In the genomic region with DNA sequence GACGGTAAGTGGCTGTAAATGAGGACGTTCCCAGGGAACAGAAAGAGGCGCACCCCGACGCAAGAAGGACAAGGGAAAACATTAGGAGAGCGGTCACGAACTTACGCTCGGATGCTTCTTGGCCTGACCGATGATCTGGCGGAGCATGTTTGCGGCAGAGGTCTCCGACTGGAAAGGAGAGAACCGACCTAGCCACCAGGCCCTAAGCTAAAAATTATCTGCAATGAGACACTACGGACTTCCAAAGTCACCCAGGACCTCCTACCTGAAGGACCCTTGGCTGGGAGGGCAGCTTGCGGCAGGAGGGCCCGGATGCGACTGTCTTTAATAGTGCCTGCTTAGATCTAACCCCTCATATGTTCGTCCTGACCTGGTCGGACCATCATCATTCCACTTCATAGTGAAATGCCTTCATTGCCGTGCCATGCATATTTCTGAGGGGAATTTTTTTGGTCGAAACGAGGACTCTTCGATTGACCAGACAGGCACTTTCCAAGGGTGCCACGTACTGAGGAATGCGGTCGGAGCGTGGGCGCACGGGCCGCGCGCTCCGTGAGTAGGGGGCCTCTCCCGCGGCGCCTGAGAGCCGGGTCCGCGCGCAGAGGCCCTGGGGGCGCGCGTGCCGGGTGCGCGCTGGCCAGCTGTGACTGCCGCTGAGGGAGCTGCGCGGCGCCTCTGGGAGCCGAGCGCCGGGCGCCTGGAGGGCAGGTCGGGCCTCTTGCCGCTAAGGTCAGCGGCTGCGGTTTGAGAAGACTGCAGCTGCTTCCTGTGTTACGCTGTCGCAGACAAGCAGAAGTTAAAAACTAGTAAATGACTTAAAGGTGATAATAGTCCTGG, we compare ENCODE assay signal across 1 cellular context.
TF ChIP-seq lines count a peak whose summit lies in the region.

No MANE protein-coding gene starts in this region.

TF ChIP-seq in HEK293, 187 proteins besides CTCF, POLR2A, EP300 and RAD21 (continued from another document and continues in another):
- TF ChIP-seq GLIS1 (tag by site-specific recombination; IDR thresholded peaks at IDR 0.05), result peak; percentile 87
- TF ChIP-seq ZEB2 (tag by site-specific recombination; IDR thresholded peaks at IDR 0.05), result no peak
- no peak for TF ChIP-seq PRDM1 (tag by site-specific recombination; IDR thresholded peaks at IDR 0.05)
- TF ChIP-seq ZNF768 (tag by site-specific recombination; IDR thresholded peaks at IDR 0.05), result no peak
- TF ChIP-seq, protein P1, sequence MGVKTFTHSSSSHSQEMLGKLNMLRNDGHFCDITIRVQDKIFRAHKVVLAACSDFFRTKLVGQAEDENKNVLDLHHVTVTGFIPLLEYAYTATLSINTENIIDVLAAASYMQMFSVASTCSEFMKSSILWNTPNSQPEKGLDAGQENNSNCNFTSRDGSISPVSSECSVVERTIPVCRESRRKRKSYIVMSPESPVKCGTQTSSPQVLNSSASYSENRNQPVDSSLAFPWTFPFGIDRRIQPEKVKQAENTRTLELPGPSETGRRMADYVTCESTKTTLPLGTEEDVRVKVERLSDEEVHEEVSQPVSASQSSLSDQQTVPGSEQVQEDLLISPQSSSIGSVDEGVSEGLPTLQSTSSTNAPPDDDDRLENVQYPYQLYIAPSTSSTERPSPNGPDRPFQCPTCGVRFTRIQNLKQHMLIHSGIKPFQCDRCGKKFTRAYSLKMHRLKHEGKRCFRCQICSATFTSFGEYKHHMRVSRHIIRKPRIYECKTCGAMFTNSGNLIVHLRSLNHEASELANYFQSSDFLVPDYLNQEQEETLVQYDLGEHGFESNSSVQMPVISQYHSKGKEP (tag by site-specific recombination; IDR thresholded peaks at IDR 0.05), result no peak
- TF ChIP-seq ZFP41 (tag by site-specific recombination; IDR thresholded peaks at IDR 0.05; ENCODE audit: borderline replicate concordance), result no peak
- no peak; the same call in 1 of the 2 replicates for TF ChIP-seq HOXD13 (CRISPR knock-in tag; IDR thresholded peaks at IDR 0.05; ENCODE audit: borderline replicate concordance)
- TF ChIP-seq ZNF473 (tag by site-specific recombination; IDR thresholded peaks at IDR 0.05), result no peak
- TF ChIP-seq ZNF433 (tag by site-specific recombination; IDR thresholded peaks at IDR 0.05; ENCODE audit: low read depth), result no peak
- TF ChIP-seq SP7 (tag by site-specific recombination; IDR thresholded peaks at IDR 0.05), result peak; percentile 70; the same call in 1 of the 2 replicates
- TF ChIP-seq ZNF140 (tag by site-specific recombination; IDR thresholded peaks at IDR 0.05), result no peak
- no peak for TF ChIP-seq ZNF155 (tag by site-specific recombination; IDR thresholded peaks at IDR 0.05)
- TF ChIP-seq, protein P2, sequence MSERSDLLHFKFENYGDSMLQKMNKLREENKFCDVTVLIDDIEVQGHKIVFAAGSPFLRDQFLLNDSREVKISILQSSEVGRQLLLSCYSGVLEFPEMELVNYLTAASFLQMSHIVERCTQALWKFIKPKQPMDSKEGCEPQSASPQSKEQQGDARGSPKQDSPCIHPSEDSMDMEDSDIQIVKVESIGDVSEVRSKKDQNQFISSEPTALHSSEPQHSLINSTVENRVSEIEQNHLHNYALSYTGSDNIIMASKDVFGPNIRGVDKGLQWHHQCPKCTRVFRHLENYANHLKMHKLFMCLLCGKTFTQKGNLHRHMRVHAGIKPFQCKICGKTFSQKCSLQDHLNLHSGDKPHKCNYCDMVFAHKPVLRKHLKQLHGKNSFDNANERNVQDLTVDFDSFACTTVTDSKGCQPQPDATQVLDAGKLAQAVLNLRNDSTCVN (tag by site-specific recombination; optimal IDR thresholded peaks at IDR 0.05), result peak; percentile 89
- no peak for TF ChIP-seq OVOL3 (tag by site-specific recombination; IDR thresholded peaks at IDR 0.05)
- TF ChIP-seq GLI4 (tag by site-specific recombination; IDR thresholded peaks at IDR 0.05), result no peak
- no peak for TF ChIP-seq ZNF610 (tag by site-specific recombination; IDR thresholded peaks at IDR 0.05; ENCODE audit: borderline replicate concordance)
- no peak for TF ChIP-seq ZNF785 (tag by site-specific recombination; IDR thresholded peaks at IDR 0.05)
- TF ChIP-seq ZNF76 (tag by site-specific recombination; IDR thresholded peaks at IDR 0.05; ENCODE audit: borderline replicate concordance, low read depth), result no peak; the same call in 1 of the 2 replicates
- peak; percentile 46 for TF ChIP-seq SP2 (tag by site-specific recombination; IDR thresholded peaks at IDR 0.05)
- no peak for TF ChIP-seq ZNF677 (tag by site-specific recombination; IDR thresholded peaks at IDR 0.05)
- TF ChIP-seq ZNF174 (tag by site-specific recombination; IDR thresholded peaks at IDR 0.05), result no peak
- no peak for TF ChIP-seq ZNF624 (tag by site-specific recombination; IDR thresholded peaks at IDR 0.05)
- TF ChIP-seq ZNF239 (tag by site-specific recombination; IDR thresholded peaks at IDR 0.05), result no peak
- no peak for TF ChIP-seq ZNF670 (tag by site-specific recombination; IDR thresholded peaks at IDR 0.05; ENCODE audit: low read depth)
- no peak for TF ChIP-seq KLF7 (tag by site-specific recombination; IDR thresholded peaks at IDR 0.05; ENCODE audit: borderline replicate concordance)
- TF ChIP-seq, protein P3, sequence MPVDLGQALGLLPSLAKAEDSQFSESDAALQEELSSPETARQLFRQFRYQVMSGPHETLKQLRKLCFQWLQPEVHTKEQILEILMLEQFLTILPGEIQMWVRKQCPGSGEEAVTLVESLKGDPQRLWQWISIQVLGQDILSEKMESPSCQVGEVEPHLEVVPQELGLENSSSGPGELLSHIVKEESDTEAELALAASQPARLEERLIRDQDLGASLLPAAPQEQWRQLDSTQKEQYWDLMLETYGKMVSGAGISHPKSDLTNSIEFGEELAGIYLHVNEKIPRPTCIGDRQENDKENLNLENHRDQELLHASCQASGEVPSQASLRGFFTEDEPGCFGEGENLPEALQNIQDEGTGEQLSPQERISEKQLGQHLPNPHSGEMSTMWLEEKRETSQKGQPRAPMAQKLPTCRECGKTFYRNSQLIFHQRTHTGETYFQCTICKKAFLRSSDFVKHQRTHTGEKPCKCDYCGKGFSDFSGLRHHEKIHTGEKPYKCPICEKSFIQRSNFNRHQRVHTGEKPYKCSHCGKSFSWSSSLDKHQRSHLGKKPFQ (tag by site-specific recombination; IDR thresholded peaks at IDR 0.05), result no peak
- TF ChIP-seq BCL11B (tag by site-specific recombination; IDR thresholded peaks at IDR 0.05; ENCODE audit: low read depth), result no peak
- peak; percentile 88; the same call in 1 of the 2 replicates for TF ChIP-seq TRIM28 (IDR thresholded peaks at IDR 0.05; ENCODE audit: borderline replicate concordance, low read length)
- TF ChIP-seq, protein P4, sequence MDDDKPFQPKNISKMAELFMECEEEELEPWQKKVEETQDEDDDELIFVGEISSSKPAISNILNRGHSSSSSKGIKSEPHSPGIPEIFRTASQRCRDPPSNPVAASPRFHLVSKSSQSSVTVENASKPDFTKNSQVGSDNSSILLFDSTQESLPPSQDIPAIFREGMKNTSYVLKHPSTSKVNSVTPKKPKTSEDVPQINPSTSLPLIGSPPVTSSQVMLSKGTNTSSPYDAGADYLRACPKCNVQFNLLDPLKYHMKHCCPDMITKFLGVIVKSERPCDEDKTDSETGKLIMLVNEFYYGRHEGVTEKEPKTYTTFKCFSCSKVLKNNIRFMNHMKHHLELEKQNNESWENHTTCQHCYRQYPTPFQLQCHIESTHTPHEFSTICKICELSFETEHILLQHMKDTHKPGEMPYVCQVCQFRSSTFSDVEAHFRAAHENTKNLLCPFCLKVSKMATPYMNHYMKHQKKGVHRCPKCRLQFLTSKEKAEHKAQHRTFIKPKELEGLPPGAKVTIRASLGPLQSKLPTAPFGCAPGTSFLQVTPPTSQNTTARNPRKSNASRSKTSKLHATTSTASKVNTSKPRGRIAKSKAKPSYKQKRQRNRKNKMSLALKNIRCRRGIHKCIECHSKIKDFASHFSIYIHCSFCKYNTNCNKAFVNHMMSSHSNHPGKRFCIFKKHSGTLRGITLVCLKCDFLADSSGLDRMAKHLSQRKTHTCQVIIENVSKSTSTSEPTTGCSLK (tag by site-specific recombination; IDR thresholded peaks at IDR 0.05), result no peak
- TF ChIP-seq, protein P5, sequence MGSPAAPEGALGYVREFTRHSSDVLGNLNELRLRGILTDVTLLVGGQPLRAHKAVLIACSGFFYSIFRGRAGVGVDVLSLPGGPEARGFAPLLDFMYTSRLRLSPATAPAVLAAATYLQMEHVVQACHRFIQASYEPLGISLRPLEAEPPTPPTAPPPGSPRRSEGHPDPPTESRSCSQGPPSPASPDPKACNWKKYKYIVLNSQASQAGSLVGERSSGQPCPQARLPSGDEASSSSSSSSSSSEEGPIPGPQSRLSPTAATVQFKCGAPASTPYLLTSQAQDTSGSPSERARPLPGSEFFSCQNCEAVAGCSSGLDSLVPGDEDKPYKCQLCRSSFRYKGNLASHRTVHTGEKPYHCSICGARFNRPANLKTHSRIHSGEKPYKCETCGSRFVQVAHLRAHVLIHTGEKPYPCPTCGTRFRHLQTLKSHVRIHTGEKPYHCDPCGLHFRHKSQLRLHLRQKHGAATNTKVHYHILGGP (tag by site-specific recombination; IDR thresholded peaks at IDR 0.05), result no peak
- TF ChIP-seq, protein P6, sequence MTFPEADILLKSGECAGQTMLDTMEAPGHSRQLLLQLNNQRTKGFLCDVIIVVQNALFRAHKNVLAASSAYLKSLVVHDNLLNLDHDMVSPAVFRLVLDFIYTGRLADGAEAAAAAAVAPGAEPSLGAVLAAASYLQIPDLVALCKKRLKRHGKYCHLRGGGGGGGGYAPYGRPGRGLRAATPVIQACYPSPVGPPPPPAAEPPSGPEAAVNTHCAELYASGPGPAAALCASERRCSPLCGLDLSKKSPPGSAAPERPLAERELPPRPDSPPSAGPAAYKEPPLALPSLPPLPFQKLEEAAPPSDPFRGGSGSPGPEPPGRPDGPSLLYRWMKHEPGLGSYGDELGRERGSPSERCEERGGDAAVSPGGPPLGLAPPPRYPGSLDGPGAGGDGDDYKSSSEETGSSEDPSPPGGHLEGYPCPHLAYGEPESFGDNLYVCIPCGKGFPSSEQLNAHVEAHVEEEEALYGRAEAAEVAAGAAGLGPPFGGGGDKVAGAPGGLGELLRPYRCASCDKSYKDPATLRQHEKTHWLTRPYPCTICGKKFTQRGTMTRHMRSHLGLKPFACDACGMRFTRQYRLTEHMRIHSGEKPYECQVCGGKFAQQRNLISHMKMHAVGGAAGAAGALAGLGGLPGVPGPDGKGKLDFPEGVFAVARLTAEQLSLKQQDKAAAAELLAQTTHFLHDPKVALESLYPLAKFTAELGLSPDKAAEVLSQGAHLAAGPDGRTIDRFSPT (tag by site-specific recombination; IDR thresholded peaks at IDR 0.05), result no peak
- TF ChIP-seq ZNF211 (tag by site-specific recombination; IDR thresholded peaks at IDR 0.05; ENCODE audit: low read depth), result no peak
- TF ChIP-seq ZFP3 (tag by site-specific recombination; IDR thresholded peaks at IDR 0.05; ENCODE audit: low read depth), result no peak
- TF ChIP-seq, protein P7, sequence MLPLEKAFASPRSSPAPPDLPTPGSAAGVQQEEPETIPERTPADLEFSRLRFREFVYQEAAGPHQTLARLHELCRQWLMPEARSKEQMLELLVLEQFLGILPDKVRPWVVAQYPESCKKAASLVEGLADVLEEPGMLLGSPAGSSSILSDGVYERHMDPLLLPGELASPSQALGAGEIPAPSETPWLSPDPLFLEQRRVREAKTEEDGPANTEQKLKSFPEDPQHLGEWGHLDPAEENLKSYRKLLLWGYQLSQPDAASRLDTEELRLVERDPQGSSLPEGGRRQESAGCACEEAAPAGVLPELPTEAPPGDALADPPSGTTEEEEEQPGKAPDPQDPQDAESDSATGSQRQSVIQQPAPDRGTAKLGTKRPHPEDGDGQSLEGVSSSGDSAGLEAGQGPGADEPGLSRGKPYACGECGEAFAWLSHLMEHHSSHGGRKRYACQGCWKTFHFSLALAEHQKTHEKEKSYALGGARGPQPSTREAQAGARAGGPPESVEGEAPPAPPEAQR (tag by site-specific recombination; IDR thresholded peaks at IDR 0.05), result no peak
- no peak for TF ChIP-seq ZNF514 (tag by site-specific recombination; IDR thresholded peaks at IDR 0.05)
- no peak for TF ChIP-seq FEZF1 (tag by site-specific recombination; IDR thresholded peaks at IDR 0.05)
- TF ChIP-seq, protein P8, sequence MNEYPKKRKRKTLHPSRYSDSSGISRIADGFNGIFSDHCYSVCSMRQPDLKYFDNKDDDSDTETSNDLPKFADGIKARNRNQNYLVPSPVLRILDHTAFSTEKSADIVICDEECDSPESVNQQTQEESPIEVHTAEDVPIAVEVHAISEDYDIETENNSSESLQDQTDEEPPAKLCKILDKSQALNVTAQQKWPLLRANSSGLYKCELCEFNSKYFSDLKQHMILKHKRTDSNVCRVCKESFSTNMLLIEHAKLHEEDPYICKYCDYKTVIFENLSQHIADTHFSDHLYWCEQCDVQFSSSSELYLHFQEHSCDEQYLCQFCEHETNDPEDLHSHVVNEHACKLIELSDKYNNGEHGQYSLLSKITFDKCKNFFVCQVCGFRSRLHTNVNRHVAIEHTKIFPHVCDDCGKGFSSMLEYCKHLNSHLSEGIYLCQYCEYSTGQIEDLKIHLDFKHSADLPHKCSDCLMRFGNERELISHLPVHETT (tag by site-specific recombination; IDR thresholded peaks at IDR 0.05), result 0 out of 2 replicates have a peak, but pooled peaks have one; percentile 46
- no peak for TF ChIP-seq TCF7L2 (IDR thresholded peaks at IDR 0.05; ENCODE audit: borderline replicate concordance, low read depth, low read length)
- TF ChIP-seq, protein P9, sequence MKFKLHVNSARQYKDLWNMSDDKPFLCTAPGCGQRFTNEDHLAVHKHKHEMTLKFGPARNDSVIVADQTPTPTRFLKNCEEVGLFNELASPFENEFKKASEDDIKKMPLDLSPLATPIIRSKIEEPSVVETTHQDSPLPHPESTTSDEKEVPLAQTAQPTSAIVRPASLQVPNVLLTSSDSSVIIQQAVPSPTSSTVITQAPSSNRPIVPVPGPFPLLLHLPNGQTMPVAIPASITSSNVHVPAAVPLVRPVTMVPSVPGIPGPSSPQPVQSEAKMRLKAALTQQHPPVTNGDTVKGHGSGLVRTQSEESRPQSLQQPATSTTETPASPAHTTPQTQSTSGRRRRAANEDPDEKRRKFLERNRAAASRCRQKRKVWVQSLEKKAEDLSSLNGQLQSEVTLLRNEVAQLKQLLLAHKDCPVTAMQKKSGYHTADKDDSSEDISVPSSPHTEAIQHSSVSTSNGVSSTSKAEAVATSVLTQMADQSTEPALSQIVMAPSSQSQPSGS (tag by site-specific recombination; IDR thresholded peaks at IDR 0.05; ENCODE audit: low read depth), result no peak
- peak; percentile 89 for TF ChIP-seq OSR2 (tag by site-specific recombination; IDR thresholded peaks at IDR 0.05)
- TF ChIP-seq BCL11A (tag by site-specific recombination; IDR thresholded peaks at IDR 0.05; ENCODE audit: low read depth), result no peak
- no peak for TF ChIP-seq RBAK (tag by site-specific recombination; IDR thresholded peaks at IDR 0.05)
- TF ChIP-seq ZFP37 (tag by site-specific recombination; IDR thresholded peaks at IDR 0.05), result no peak
- no peak for TF ChIP-seq ZNF37A (tag by site-specific recombination; IDR thresholded peaks at IDR 0.05)
- TF ChIP-seq ZNF548 (tag by site-specific recombination; IDR thresholded peaks at IDR 0.05), result no peak
- TF ChIP-seq, protein P10, sequence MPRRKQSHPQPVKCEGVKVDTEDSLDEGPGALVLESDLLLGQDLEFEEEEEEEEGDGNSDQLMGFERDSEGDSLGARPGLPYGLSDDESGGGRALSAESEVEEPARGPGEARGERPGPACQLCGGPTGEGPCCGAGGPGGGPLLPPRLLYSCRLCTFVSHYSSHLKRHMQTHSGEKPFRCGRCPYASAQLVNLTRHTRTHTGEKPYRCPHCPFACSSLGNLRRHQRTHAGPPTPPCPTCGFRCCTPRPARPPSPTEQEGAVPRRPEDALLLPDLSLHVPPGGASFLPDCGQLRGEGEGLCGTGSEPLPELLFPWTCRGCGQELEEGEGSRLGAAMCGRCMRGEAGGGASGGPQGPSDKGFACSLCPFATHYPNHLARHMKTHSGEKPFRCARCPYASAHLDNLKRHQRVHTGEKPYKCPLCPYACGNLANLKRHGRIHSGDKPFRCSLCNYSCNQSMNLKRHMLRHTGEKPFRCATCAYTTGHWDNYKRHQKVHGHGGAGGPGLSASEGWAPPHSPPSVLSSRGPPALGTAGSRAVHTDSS (tag by site-specific recombination; IDR thresholded peaks at IDR 0.05), result no peak
- no peak for TF ChIP-seq KLF9 (tag by site-specific recombination; IDR thresholded peaks at IDR 0.05; ENCODE audit: low read depth)
